1 cellular context compared by ENCODE assay signal in the genomic region with DNA sequence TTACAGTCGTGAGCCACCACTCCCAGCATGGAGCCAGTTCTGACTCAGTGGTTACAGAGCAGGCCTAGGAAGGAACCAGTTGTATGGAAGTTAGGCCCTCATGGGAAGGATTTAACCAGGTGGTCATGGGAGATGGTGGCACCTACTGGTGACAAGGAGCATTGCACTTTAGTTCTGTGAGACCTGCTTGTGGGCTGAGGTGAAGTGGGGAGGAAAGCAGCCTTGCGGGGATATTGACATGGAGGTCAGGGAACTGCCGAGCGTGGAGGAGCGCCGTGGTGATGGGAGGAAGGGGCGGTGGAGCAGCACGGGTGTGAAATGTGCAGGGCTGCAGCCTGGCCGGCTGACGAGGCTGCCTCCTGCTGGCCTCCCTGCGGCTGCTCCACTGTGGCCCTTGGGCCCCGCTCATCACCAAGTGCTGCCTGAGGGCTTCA.
A peak's percentile ranks its signal among the peaks of the same experiment; 100 is the strongest.
TF ChIP-seq lines count a peak whose summit lies in the region.

No MANE protein-coding gene starts in this region.

TF ChIP-seq in K562, 482 proteins besides CTCF, POLR2A, EP300 and RAD21 (continued from another document and continues in another):
- TF ChIP-seq ZBTB49 (CRISPR knock-in tag; IDR thresholded peaks at IDR 0.05; ENCODE audit: borderline replicate concordance): no peak
- TF ChIP-seq ZNF639 (CRISPR knock-in tag; conservative IDR thresholded peaks at IDR 0.05 in 1 of 2, IDR thresholded peaks at IDR 0.05 in 1 of 2): no peak
- peak; percentile 50; the same call in 1 of the 2 replicates for TF ChIP-seq ESRRA (IDR thresholded peaks at IDR 0.05; ENCODE audit: borderline replicate concordance, low read depth)
- peak; percentile 30; the same call in 1 of the 2 replicates for TF ChIP-seq JUND (IDR thresholded peaks at IDR 0.05; ENCODE audit: borderline replicate concordance, low read depth, low read length)
- TF ChIP-seq JUND (tag; IDR thresholded peaks at IDR 0.05; ENCODE audit: borderline replicate concordance, low read depth, low read length): no peak; the same call in 2 of the 3 replicates
- TF ChIP-seq ADNP (tag; IDR thresholded peaks at IDR 0.05): no peak
- TF ChIP-seq, protein P1, sequence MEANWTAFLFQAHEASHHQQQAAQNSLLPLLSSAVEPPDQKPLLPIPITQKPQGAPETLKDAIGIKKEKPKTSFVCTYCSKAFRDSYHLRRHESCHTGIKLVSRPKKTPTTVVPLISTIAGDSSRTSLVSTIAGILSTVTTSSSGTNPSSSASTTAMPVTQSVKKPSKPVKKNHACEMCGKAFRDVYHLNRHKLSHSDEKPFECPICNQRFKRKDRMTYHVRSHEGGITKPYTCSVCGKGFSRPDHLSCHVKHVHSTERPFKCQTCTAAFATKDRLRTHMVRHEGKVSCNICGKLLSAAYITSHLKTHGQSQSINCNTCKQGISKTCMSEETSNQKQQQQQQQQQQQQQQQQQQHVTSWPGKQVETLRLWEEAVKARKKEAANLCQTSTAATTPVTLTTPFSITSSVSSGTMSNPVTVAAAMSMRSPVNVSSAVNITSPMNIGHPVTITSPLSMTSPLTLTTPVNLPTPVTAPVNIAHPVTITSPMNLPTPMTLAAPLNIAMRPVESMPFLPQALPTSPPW (CRISPR knock-in tag; IDR thresholded peaks at IDR 0.05): no peak
- TF ChIP-seq ARID1B (IDR thresholded peaks at IDR 0.05): peak; percentile 35; the same call in 1 of the 2 replicates
- peak; percentile 54; the same call in 1 of the 2 replicates for TF ChIP-seq TOE1 (IDR thresholded peaks at IDR 0.05; ENCODE audit: borderline replicate concordance)
- TF ChIP-seq TOE1 (CRISPR knock-in tag; IDR thresholded peaks at IDR 0.05; ENCODE audit: borderline replicate concordance, low read depth): no peak
- no peak for TF ChIP-seq SLC30A9 (CRISPR knock-in tag; IDR thresholded peaks at IDR 0.05)
- TF ChIP-seq SMARCE1 (IDR thresholded peaks at IDR 0.05): no peak
- 0 out of 4 replicates have a peak, but pooled peaks of 1 of the 2 experiments have one; percentile 66 for TF ChIP-seq FOXA3 (CRISPR knock-in tag; conservative IDR thresholded peaks at IDR 0.05 in 1 of 2, IDR thresholded peaks at IDR 0.05 in 1 of 2)
- TF ChIP-seq ARNT (IDR thresholded peaks at IDR 0.05): peak; percentile 58 to 83; a peak in 2 of 4 replicates
- TF ChIP-seq, protein P2, sequence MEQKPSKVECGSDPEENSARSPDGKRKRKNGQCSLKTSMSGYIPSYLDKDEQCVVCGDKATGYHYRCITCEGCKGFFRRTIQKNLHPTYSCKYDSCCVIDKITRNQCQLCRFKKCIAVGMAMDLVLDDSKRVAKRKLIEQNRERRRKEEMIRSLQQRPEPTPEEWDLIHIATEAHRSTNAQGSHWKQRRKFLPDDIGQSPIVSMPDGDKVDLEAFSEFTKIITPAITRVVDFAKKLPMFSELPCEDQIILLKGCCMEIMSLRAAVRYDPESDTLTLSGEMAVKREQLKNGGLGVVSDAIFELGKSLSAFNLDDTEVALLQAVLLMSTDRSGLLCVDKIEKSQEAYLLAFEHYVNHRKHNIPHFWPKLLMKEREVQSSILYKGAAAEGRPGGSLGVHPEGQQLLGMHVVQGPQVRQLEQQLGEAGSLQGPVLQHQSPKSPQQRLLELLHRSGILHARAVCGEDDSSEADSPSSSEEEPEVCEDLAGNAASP (IDR thresholded peaks at IDR 0.05): no peak
- peak; percentile 14; the same call in 1 of the 2 replicates for TF ChIP-seq NFE2 (IDR thresholded peaks at IDR 0.05; ENCODE audit: low read depth)
- TF ChIP-seq SIN3A (IDR thresholded peaks at IDR 0.05; ENCODE audit: borderline replicate concordance in 2 of 2, control insufficient read depth in 1 of 2, low read depth in 2 of 2, low read length in 2 of 2): no peak
- peak; percentile 64 for TF ChIP-seq ZNF143 (CRISPR knock-in tag; IDR thresholded peaks at IDR 0.05)
- peak; percentile 24; the same call in 1 of the 2 replicates for TF ChIP-seq KLF1 (tag; IDR thresholded peaks at IDR 0.05)
- TF ChIP-seq CTCFL (IDR thresholded peaks at IDR 0.05; ENCODE audit: borderline replicate concordance, insufficient read depth, low read depth, low read length, poor library complexity, severe bottlenecking): peak; percentile 39
- no peak for TF ChIP-seq NR2C1 (IDR thresholded peaks at IDR 0.05)
- TF ChIP-seq NR2C1 (tag; IDR thresholded peaks at IDR 0.05): peak; percentile 16; the same call in 1 of the 2 replicates
- TF ChIP-seq, protein P3, sequence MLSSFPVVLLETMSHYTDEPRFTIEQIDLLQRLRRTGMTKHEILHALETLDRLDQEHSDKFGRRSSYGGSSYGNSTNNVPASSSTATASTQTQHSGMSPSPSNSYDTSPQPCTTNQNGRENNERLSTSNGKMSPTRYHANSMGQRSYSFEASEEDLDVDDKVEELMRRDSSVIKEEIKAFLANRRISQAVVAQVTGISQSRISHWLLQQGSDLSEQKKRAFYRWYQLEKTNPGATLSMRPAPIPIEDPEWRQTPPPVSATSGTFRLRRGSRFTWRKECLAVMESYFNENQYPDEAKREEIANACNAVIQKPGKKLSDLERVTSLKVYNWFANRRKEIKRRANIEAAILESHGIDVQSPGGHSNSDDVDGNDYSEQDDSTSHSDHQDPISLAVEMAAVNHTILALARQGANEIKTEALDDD (IDR thresholded peaks at IDR 0.05): peak; percentile 67
- peak; percentile 81 for TF ChIP-seq SMARCA5 (IDR thresholded peaks at IDR 0.05)
- no peak for TF ChIP-seq TAF9B (IDR thresholded peaks at IDR 0.05; ENCODE audit: partially characterized antibody)
- no peak for TF ChIP-seq EP400 (IDR thresholded peaks at IDR 0.05)
- TF ChIP-seq, protein P4, sequence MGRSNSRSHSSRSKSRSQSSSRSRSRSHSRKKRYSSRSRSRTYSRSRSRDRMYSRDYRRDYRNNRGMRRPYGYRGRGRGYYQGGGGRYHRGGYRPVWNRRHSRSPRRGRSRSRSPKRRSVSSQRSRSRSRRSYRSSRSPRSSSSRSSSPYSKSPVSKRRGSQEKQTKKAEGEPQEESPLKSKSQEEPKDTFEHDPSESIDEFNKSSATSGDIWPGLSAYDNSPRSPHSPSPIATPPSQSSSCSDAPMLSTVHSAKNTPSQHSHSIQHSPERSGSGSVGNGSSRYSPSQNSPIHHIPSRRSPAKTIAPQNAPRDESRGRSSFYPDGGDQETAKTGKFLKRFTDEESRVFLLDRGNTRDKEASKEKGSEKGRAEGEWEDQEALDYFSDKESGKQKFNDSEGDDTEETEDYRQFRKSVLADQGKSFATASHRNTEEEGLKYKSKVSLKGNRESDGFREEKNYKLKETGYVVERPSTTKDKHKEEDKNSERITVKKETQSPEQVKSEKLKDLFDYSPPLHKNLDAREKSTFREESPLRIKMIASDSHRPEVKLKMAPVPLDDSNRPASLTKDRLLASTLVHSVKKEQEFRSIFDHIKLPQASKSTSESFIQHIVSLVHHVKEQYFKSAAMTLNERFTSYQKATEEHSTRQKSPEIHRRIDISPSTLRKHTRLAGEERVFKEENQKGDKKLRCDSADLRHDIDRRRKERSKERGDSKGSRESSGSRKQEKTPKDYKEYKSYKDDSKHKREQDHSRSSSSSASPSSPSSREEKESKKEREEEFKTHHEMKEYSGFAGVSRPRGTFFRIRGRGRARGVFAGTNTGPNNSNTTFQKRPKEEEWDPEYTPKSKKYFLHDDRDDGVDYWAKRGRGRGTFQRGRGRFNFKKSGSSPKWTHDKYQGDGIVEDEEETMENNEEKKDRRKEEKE (IDR thresholded peaks at IDR 0.05; ENCODE audit: borderline replicate concordance in 1 of 2, control insufficient read depth in 1 of 2, low read depth in 2 of 2, low read length in 1 of 2): 0 out of 4 replicates have a peak, but pooled peaks of 1 of the 2 experiments have one; percentile 19
- TF ChIP-seq DMBX1 (CRISPR knock-in tag; IDR thresholded peaks at IDR 0.05; ENCODE audit: borderline replicate concordance): 0 out of 2 replicates have a peak, but pooled peaks have one; percentile 43
- TF ChIP-seq, protein P5, sequence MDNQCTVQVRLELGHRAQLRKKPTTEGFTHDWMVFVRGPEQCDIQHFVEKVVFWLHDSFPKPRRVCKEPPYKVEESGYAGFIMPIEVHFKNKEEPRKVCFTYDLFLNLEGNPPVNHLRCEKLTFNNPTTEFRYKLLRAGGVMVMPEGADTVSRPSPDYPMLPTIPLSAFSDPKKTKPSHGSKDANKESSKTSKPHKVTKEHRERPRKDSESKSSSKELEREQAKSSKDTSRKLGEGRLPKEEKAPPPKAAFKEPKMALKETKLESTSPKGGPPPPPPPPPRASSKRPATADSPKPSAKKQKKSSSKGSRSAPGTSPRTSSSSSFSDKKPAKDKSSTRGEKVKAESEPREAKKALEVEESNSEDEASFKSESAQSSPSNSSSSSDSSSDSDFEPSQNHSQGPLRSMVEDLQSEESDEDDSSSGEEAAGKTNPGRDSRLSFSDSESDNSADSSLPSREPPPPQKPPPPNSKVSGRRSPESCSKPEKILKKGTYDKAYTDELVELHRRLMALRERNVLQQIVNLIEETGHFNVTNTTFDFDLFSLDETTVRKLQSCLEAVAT (IDR thresholded peaks at IDR 0.05): peak; percentile 35 to 83; a peak in 1 of 4 replicates
- TF ChIP-seq RB1 (IDR thresholded peaks at IDR 0.05; ENCODE audit: low read depth): no peak; the same call in 1 of the 2 replicates
- no peak for TF ChIP-seq GATAD2B (IDR thresholded peaks at IDR 0.05; ENCODE audit: borderline replicate concordance)
- TF ChIP-seq BCOR (IDR thresholded peaks at IDR 0.05): peak; percentile 73
- 0 out of 2 replicates have a peak, but pooled peaks have one; percentile 15 for TF ChIP-seq LARP7 (IDR thresholded peaks at IDR 0.05)
- TF ChIP-seq SREBF2 (CRISPR knock-in tag; IDR thresholded peaks at IDR 0.05): no peak
- TF ChIP-seq POLR3G (IDR thresholded peaks at IDR 0.05; ENCODE audit: extremely low read depth, insufficient read length, insufficient replicate concordance): no peak
- peak; percentile 85 for TF ChIP-seq HDGF (IDR thresholded peaks at IDR 0.05)
- peak; percentile 36; the same call in 1 of the 2 replicates for TF ChIP-seq MYC (IDR thresholded peaks at IDR 0.05; ENCODE audit: low read depth, low read length)
- TF ChIP-seq MYC (CRISPR knock-in tag; IDR thresholded peaks at IDR 0.05; ENCODE audit: borderline replicate concordance, low read depth): no peak
- TF ChIP-seq MTA3 (IDR thresholded peaks at IDR 0.05; ENCODE audit: borderline replicate concordance): peak; percentile 65; the same call in 1 of the 2 replicates
- peak; percentile 55 for TF ChIP-seq ZNF24 (IDR thresholded peaks at IDR 0.05)
- peak; percentile 40; the same call in 1 of the 2 replicates for TF ChIP-seq ZBTB33 (CRISPR knock-in tag; IDR thresholded peaks at IDR 0.05)
- TF ChIP-seq CBX5 (IDR thresholded peaks at IDR 0.05; ENCODE audit: borderline replicate concordance, low read depth): peak; percentile 96
- 0 out of 2 replicates have a peak, but pooled peaks have one; percentile 19 for TF ChIP-seq MYNN (IDR thresholded peaks at IDR 0.05)
- TF ChIP-seq MYNN (CRISPR knock-in tag; IDR thresholded peaks at IDR 0.05): no peak
- 0 out of 2 replicates have a peak, but pooled peaks have one; percentile 31 for TF ChIP-seq ZNF76 (CRISPR knock-in tag; IDR thresholded peaks at IDR 0.05; ENCODE audit: borderline replicate concordance)
- peak; percentile 74 to 86 for TF ChIP-seq TRIM24 (IDR thresholded peaks at IDR 0.05)
